ENCODE assay signal across 10 cellular contexts in genomic region chr9:37390759-37391158, GRCh38. TPM values are rescaled to one million over a fixed set of nuclear protein-coding genes. Genes with fewer than 3 reads are reported as not detected.
A peak's percentile ranks its signal among the peaks of the same experiment; 100 is the strongest.
DNase-seq lines count a peak whose midpoint lies in the region; ATAC-seq and TF ChIP-seq lines count a peak whose summit lies in the region.
"Had no signal": no experiment of that assay in that cellular context is flagged by ENCODE, and none has a peak within 500 bp of the region (broad histone marks: within the 10 kb centered on the region; RNA-seq: fewer than 3 reads in every experiment).

No MANE protein-coding gene starts in this region.

- DNase-seq in activated gamma-delta T cell treated with Interleukin-2 at 50 U/mL for 16 hours: peak; percentile 9
- DNase-seq in activated gamma-delta T cell (lab: John Stamatoyannopoulos, UW): no peak
- peak; percentile 39 for DNase-seq in H4 (ENCODE audit: low spot score)
- peak; percentile 8 for DNase-seq in central memory CD4-positive, alpha-beta T cell
- peak; percentile 57 for DNase-seq in stimulated activated naive B cell treated with anti-CD40 and anti-IgM and Interleukin-4, amounts not matched to agents 10 μg/mL and 1 μg/mL and 100 μg/mL, for 72 hours
- no peak for DNase-seq in GOT3 (lab: John Stamatoyannopoulos, UW)
- no peak for DNase-seq in SW 1271 (lab: John Stamatoyannopoulos, UW)

- peak overlapping the region; percentile 80 for H3K27ac Mint-ChIP-seq in stimulated activated naive B cell treated with anti-CD40 and anti-IgM and Interleukin-4, amounts not matched to agents 10 μg/mL and 1 μg/mL and 100 μg/mL, for 72 hours
- H3K27ac Mint-ChIP-seq: activated naive CD4-positive, alpha-beta T cell treated with anti-CD3 and anti-CD28 coated beads, Interleukin-2, amount 50 U/mL, for 24 hours had no signal

- peaks cover 40 to 81% of the 10 kb centered on the region in 2 donors for H3K4me1 Mint-ChIP-seq in stimulated activated naive B cell treated with anti-CD40 and anti-IgM and Interleukin-4, amounts not matched to agents 10 μg/mL and 1 μg/mL and 100 μg/mL, for 72 hours
- H3K4me1 Mint-ChIP-seq: activated naive CD4-positive, alpha-beta T cell treated with anti-CD3 and anti-CD28 coated beads, Interleukin-2, amount 50 U/mL, for 24 hours had no signal

- H3K79me2 ChIP-seq in KMS-11 (ENCODE audit: insufficient read depth, low read depth): no peaks in the 10 kb centered on the region

- 0 out of 2 replicates have a peak overlapping the region, but pooled peaks have one; percentile 9 for H3K4me2 ChIP-seq in KMS-11

- no peak overlapping the region for H3K9ac ChIP-seq in KMS-11

- peak; percentile 79 for TF ChIP-seq CTCF in KMS-11 (conservative IDR thresholded peaks at IDR 0.05; ENCODE audit: low read depth, low read length)

- H3K36me3 ChIP-seq in KMS-11 (ENCODE audit: insufficient read depth): no peaks in the 10 kb centered on the region

- H3K36me3 Mint-ChIP-seq in stimulated activated naive B cell treated with anti-CD40 and anti-IgM and Interleukin-4, amounts not matched to agents 10 μg/mL and 1 μg/mL and 100 μg/mL, for 72 hours: peaks cover 7 to 14% of the 10 kb centered on the region in 2 donors
- H3K36me3 Mint-ChIP-seq: activated naive CD4-positive, alpha-beta T cell treated with anti-CD3 and anti-CD28 coated beads, Interleukin-2, amount 50 U/mL, for 24 hours had no signal

- H3K27me3 ChIP-seq in KMS-11 (ENCODE audit: insufficient read depth, low read depth): no peaks in the 10 kb centered on the region

- H3K4me3 ChIP-seq in KMS-11 (IDR thresholded peaks at IDR 0.05; ENCODE audit: insufficient read depth, low read depth, low read length): no peak overlapping the region
- H3K4me3 ChIP-seq: skin epidermis had no signal

- H3K9me3 Mint-ChIP-seq in stimulated activated naive B cell treated with anti-CD40 and anti-IgM and Interleukin-4, amounts not matched to agents 10 μg/mL and 1 μg/mL and 100 μg/mL, for 72 hours: no peaks in the 10 kb centered on the region
- H3K9me3 Mint-ChIP-seq: activated naive CD4-positive, alpha-beta T cell treated with anti-CD3 and anti-CD28 coated beads, Interleukin-2, amount 50 U/mL, for 24 hours had no signal

- H3K4me1 ChIP-seq in KMS-11 (ENCODE audit: low read depth, poor library complexity, severe bottlenecking): peaks cover 10% of the 10 kb centered on the region

- peak overlapping the region; percentile 23 to 40 for H3K4me3 Mint-ChIP-seq in stimulated activated naive B cell treated with anti-CD40 and anti-IgM and Interleukin-4, amounts not matched to agents 10 μg/mL and 1 μg/mL and 100 μg/mL, for 72 hours
- H3K4me3 Mint-ChIP-seq: activated naive CD4-positive, alpha-beta T cell treated with anti-CD3 and anti-CD28 coated beads, Interleukin-2, amount 50 U/mL, for 24 hours had no signal

- no peaks in the 10 kb centered on the region for H4K20me1 ChIP-seq in KMS-11 (ENCODE audit: insufficient read depth)

- no peaks in the 10 kb centered on the region for H3K27me3 Mint-ChIP-seq in stimulated activated naive B cell treated with anti-CD40 and anti-IgM and Interleukin-4, amounts not matched to agents 10 μg/mL and 1 μg/mL and 100 μg/mL, for 72 hours
- H3K27me3 Mint-ChIP-seq: activated naive CD4-positive, alpha-beta T cell treated with anti-CD3 and anti-CD28 coated beads, Interleukin-2, amount 50 U/mL, for 24 hours had no signal

- peak; percentile 62 to 70 for ATAC-seq in stimulated activated naive B cell treated with anti-CD40 and anti-IgM and Interleukin-4, amounts not matched to agents 10 μg/mL and 1 μg/mL and 100 μg/mL, for 72 hours (replicated peaks)

- no peak overlapping the region for H2AFZ ChIP-seq in KMS-11 (ENCODE audit: low read depth)

- H3K27ac ChIP-seq in KMS-11: no peak overlapping the region
- H3K27ac ChIP-seq: skin epidermis had no signal

RNA-seq across cellular contexts. Expression of gene GRHPR, which starts 31.7 kb away (rescaled TPM):
- 172 and 191 TPM in 2 replicates for total RNA-seq in H4 (2014; rRNA removed; shearing (Covaris generic))

Comparison
In these comparisons a context has a peak if more than half of its experiments do, and no peak if none do; other contexts are left out.
1. DNase-seq: peak in activated gamma-delta T cell treated with Interleukin-2 at 50 U/mL for 16 hours (single experiment), H4 (single experiment), central memory CD4-positive, alpha-beta T cell (single experiment) and stimulated activated naive B cell treated with anti-CD40 and anti-IgM and Interleukin-4, amounts not matched to agents 10 μg/mL and 1 μg/mL and 100 μg/mL, for 72 hours (single experiment); none in activated gamma-delta T cell (single experiment), GOT3 (single experiment) and SW 1271 (0 of 2).